In genomic region chr2:218568190-218569037, GRCh38 we compare ENCODE assay signal across 1 cellular context.
TF ChIP-seq lines count a peak whose summit lies in the region.

A gene with protein sequence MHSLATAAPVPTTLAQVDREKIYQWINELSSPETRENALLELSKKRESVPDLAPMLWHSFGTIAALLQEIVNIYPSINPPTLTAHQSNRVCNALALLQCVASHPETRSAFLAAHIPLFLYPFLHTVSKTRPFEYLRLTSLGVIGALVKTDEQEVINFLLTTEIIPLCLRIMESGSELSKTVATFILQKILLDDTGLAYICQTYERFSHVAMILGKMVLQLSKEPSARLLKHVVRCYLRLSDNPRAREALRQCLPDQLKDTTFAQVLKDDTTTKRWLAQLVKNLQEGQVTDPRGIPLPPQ (plus strand): TSS chr2:218568839. CDS start chr2:218568955, 116 bp downstream.
A gene with protein sequence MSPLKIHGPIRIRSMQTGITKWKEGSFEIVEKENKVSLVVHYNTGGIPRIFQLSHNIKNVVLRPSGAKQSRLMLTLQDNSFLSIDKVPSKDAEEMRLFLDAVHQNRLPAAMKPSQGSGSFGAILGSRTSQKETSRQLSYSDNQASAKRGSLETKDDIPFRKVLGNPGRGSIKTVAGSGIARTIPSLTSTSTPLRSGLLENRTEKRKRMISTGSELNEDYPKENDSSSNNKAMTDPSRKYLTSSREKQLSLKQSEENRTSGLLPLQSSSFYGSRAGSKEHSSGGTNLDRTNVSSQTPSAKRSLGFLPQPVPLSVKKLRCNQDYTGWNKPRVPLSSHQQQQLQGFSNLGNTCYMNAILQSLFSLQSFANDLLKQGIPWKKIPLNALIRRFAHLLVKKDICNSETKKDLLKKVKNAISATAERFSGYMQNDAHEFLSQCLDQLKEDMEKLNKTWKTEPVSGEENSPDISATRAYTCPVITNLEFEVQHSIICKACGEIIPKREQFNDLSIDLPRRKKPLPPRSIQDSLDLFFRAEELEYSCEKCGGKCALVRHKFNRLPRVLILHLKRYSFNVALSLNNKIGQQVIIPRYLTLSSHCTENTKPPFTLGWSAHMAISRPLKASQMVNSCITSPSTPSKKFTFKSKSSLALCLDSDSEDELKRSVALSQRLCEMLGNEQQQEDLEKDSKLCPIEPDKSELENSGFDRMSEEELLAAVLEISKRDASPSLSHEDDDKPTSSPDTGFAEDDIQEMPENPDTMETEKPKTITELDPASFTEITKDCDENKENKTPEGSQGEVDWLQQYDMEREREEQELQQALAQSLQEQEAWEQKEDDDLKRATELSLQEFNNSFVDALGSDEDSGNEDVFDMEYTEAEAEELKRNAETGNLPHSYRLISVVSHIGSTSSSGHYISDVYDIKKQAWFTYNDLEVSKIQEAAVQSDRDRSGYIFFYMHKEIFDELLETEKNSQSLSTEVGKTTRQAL (minus strand): TSS chr2:218568351. CDS start chr2:218558653, 9,698 bp downstream.

TF ChIP-seq in K562, 482 proteins besides CTCF, POLR2A, EP300 and RAD21 (continued from another document and continues in another):
- TF ChIP-seq ZBTB40 (IDR thresholded peaks at IDR 0.05) (peak; percentile 74), ZBTB40 (CRISPR knock-in tag; IDR thresholded peaks at IDR 0.05) (no peak), RBFOX2 (IDR thresholded peaks at IDR 0.05; ENCODE audit: low read depth, low read length) (peak; percentile 91), ZNF764 (CRISPR knock-in tag; IDR thresholded peaks at IDR 0.05; ENCODE audit: low read depth) (no peak), RBM25 (IDR thresholded peaks at IDR 0.05; ENCODE audit: low read depth, low read length, severe bottlenecking) (no peak), MXI1 (IDR thresholded peaks at IDR 0.05; ENCODE audit: low read depth, low read length) (no peak), SRSF9 (IDR thresholded peaks at IDR 0.05; ENCODE audit: borderline replicate concordance, low read depth, low read length) (no peak), MCM2 (IDR thresholded peaks at IDR 0.05; ENCODE audit: low read depth) (no peak), REST (CRISPR knock-in tag; IDR thresholded peaks at IDR 0.05; ENCODE audit: low read depth) (no peak; the same call in 1 of the 2 replicates), POU5F1 (IDR thresholded peaks at IDR 0.05; ENCODE audit: borderline replicate concordance, low read depth, low read length, partially characterized antibody) (no peak), EWSR1 (IDR thresholded peaks at IDR 0.05; ENCODE audit: borderline replicate concordance, low read depth, partially characterized antibody) (no peak), TRIM24 (IDR thresholded peaks at IDR 0.05) (peak; percentile 37 to 58; a peak in 2 of 4 replicates), RFX5 (IDR thresholded peaks at IDR 0.05; ENCODE audit: low read depth, low read length) (no peak)
- TF ChIP-seq, protein P1, sequence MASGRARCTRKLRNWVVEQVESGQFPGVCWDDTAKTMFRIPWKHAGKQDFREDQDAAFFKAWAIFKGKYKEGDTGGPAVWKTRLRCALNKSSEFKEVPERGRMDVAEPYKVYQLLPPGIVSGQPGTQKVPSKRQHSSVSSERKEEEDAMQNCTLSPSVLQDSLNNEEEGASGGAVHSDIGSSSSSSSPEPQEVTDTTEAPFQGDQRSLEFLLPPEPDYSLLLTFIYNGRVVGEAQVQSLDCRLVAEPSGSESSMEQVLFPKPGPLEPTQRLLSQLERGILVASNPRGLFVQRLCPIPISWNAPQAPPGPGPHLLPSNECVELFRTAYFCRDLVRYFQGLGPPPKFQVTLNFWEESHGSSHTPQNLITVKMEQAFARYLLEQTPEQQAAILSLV (tag; IDR thresholded peaks at IDR 0.05): no peak
- TF ChIP-seq, protein P2, sequence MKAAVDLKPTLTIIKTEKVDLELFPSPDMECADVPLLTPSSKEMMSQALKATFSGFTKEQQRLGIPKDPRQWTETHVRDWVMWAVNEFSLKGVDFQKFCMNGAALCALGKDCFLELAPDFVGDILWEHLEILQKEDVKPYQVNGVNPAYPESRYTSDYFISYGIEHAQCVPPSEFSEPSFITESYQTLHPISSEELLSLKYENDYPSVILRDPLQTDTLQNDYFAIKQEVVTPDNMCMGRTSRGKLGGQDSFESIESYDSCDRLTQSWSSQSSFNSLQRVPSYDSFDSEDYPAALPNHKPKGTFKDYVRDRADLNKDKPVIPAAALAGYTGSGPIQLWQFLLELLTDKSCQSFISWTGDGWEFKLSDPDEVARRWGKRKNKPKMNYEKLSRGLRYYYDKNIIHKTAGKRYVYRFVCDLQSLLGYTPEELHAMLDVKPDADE (conservative IDR thresholded peaks at IDR 0.05; ENCODE audit: control insufficient read depth, low read depth, low read length): no peak
- TF ChIP-seq, protein P3, sequence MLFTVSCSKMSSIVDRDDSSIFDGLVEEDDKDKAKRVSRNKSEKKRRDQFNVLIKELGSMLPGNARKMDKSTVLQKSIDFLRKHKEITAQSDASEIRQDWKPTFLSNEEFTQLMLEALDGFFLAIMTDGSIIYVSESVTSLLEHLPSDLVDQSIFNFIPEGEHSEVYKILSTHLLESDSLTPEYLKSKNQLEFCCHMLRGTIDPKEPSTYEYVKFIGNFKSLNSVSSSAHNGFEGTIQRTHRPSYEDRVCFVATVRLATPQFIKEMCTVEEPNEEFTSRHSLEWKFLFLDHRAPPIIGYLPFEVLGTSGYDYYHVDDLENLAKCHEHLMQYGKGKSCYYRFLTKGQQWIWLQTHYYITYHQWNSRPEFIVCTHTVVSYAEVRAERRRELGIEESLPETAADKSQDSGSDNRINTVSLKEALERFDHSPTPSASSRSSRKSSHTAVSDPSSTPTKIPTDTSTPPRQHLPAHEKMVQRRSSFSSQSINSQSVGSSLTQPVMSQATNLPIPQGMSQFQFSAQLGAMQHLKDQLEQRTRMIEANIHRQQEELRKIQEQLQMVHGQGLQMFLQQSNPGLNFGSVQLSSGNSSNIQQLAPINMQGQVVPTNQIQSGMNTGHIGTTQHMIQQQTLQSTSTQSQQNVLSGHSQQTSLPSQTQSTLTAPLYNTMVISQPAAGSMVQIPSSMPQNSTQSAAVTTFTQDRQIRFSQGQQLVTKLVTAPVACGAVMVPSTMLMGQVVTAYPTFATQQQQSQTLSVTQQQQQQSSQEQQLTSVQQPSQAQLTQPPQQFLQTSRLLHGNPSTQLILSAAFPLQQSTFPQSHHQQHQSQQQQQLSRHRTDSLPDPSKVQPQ (CRISPR knock-in tag; IDR thresholded peaks at IDR 0.05; ENCODE audit: borderline replicate concordance): no peak
- TF ChIP-seq, protein P4, sequence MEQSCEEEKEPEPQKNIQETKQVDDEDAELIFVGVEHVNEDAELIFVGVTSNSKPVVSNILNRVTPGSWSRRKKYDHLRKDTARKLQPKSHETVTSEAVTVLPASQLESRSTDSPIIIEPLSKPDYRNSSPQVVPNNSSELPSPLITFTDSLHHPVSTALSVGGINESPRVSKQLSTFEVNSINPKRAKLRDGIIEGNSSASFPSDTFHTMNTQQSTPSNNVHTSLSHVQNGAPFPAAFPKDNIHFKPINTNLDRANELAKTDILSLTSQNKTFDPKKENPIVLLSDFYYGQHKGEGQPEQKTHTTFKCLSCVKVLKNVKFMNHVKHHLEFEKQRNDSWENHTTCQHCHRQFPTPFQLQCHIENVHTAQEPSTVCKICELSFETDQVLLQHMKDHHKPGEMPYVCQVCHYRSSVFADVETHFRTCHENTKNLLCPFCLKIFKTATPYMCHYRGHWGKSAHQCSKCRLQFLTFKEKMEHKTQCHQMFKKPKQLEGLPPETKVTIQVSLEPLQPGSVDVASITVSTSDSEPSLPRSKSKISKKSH (CRISPR knock-in tag; IDR thresholded peaks at IDR 0.05): no peak
- TF ChIP-seq, protein P5, sequence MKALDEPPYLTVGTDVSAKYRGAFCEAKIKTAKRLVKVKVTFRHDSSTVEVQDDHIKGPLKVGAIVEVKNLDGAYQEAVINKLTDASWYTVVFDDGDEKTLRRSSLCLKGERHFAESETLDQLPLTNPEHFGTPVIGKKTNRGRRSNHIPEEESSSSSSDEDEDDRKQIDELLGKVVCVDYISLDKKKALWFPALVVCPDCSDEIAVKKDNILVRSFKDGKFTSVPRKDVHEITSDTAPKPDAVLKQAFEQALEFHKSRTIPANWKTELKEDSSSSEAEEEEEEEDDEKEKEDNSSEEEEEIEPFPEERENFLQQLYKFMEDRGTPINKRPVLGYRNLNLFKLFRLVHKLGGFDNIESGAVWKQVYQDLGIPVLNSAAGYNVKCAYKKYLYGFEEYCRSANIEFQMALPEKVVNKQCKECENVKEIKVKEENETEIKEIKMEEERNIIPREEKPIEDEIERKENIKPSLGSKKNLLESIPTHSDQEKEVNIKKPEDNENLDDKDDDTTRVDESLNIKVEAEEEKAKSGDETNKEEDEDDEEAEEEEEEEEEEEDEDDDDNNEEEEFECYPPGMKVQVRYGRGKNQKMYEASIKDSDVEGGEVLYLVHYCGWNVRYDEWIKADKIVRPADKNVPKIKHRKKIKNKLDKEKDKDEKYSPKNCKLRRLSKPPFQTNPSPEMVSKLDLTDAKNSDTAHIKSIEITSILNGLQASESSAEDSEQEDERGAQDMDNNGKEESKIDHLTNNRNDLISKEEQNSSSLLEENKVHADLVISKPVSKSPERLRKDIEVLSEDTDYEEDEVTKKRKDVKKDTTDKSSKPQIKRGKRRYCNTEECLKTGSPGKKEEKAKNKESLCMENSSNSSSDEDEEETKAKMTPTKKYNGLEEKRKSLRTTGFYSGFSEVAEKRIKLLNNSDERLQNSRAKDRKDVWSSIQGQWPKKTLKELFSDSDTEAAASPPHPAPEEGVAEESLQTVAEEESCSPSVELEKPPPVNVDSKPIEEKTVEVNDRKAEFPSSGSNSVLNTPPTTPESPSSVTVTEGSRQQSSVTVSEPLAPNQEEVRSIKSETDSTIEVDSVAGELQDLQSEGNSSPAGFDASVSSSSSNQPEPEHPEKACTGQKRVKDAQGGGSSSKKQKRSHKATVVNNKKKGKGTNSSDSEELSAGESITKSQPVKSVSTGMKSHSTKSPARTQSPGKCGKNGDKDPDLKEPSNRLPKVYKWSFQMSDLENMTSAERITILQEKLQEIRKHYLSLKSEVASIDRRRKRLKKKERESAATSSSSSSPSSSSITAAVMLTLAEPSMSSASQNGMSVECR (CRISPR knock-in tag; IDR thresholded peaks at IDR 0.05): no peak
